ENCODE assay signal across 8 cellular contexts in the genomic region with DNA sequence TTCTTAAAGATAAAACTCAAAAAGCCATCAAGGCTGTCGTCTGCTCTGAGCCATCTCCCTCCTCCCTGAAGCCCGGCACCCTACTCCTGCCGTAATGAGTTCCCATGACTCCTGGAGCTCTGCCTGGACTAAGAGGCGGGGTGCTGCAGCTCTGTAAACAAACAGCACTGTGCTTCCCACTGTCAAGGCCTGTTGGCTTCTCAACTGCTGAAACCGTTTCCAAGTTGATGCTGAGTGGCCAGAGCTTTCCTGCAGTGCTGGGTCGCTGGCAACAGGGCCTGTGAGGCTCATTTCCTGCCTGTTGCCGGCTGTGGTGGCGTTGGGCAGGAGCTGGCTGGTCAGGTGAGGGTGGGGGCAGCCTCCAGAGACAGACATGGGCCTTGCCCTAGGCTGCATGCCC. TPM values are rescaled to one million over a fixed set of nuclear protein-coding genes. Genes with fewer than 3 reads are reported as not detected.
DNase-seq lines count a peak whose midpoint lies in the region; ATAC-seq and TF ChIP-seq lines count a peak whose summit lies in the region.

No MANE protein-coding gene starts in this region.

- peaks cover 15% of the 10 kb centered on the region for H3K36me3 Mint-ChIP-seq in activated CD4-positive, alpha-beta T cell treated with anti-CD3 and anti-CD28 coated beads, Interleukin-2, amount 10 ng/mL, durations not matched to agents 24 days and 14 days (ENCODE audit: low read depth)
- peaks cover 12% of the 10 kb centered on the region for H3K36me3 Mint-ChIP-seq in Calu3 (ENCODE audit: insufficient read depth, unreplicated experiment)

- TF ChIP-seq CTCF in brain microvascular endothelial cell (IDR thresholded peaks at IDR 0.05; ENCODE audit: low read depth, low read length, missing control alignments): no peak
- TF ChIP-seq CTCF in right lobe of liver (IDR thresholded peaks at IDR 0.05): no peak
- no peak for TF ChIP-seq CTCF in upper lobe of left lung (IDR thresholded peaks at IDR 0.05)
- no peak for TF ChIP-seq CTCF in Calu3 (IDR thresholded peaks at IDR 0.05; ENCODE audit: unreplicated experiment)
- no peak for TF ChIP-seq CTCF in WERI-Rb-1 (IDR thresholded peaks at IDR 0.05; ENCODE audit: low read depth, low read length)

- H3K4me1 ChIP-seq in right lobe of liver (peaks cover 0 to 43% (median 20%) of the 10 kb centered on the region in 4 donors), upper lobe of left lung (peaks cover 41 to 49% (median 46%) of the 10 kb centered on the region in 4 donors)

- BruUV-seq in Calu3 (replicated peaks; lab: Mats Ljungman, UMichigan): no TSS peak

- no peaks in the 10 kb centered on the region for H3K27me3 Mint-ChIP-seq in activated CD4-positive, alpha-beta T cell treated with anti-CD3 and anti-CD28 coated beads, Interleukin-2, amount 10 ng/mL, durations not matched to agents 24 days and 14 days
- H3K27me3 Mint-ChIP-seq in Calu3 (ENCODE audit: unreplicated experiment): no peaks in the 10 kb centered on the region

- DNase-seq in activated CD4-positive, alpha-beta T cell treated with anti-CD3 and anti-CD28 coated beads, Interleukin-2, amount 10 ng/mL, durations not matched to agents 24 days and 14 days: no peak
- DNase-seq in activated CD4-positive, alpha-beta T cell treated with anti-CD3 and anti-CD28 coated beads, Interleukin-2, amount 50 U/mL, for 48 hours: no peak
- DNase-seq in brain microvascular endothelial cell (peak; percentile 82), right lobe of liver (peak; percentile 78 to 95 (median 88)), upper lobe of left lung (peak in 1 of 2 donors; percentile 87), Calu3 (no peak), WERI-Rb-1 (no peak)

- H3K9me3 ChIP-seq in right lobe of liver: no peaks in the 10 kb centered on the region
- no peaks in the 10 kb centered on the region for H3K9me3 ChIP-seq in upper lobe of left lung
- no peaks in the 10 kb centered on the region for H3K9me3 ChIP-seq in WERI-Rb-1 (ENCODE audit: severe bottlenecking)

- H3K4me1 Mint-ChIP-seq in activated CD4-positive, alpha-beta T cell treated with anti-CD3 and anti-CD28 coated beads, Interleukin-2, amount 10 ng/mL, durations not matched to agents 24 days and 14 days: peaks cover 20% of the 10 kb centered on the region
- H3K4me1 Mint-ChIP-seq in Calu3 (ENCODE audit: low read depth, unreplicated experiment): peaks cover 17% of the 10 kb centered on the region

- intact Hi-C loops in activated CD4-positive, alpha-beta T cell treated with anti-CD3 and anti-CD28 coated beads, Interleukin-2, amount 10 ng/mL, durations not matched to agents 24 days and 14 days (cut with micrococcal nuclease): loop anchor here (10.0 kb wide), 1 partner anchor 380 kb away; no protein-coding TSS in a partner anchor
- intact Hi-C loops in right lobe of liver (cut with DNase I) (no loop called here), Calu3 (cut with micrococcal nuclease; ENCODE audit: unreplicated experiment) (loop anchor here (10.0 kb wide), 1 partner anchor 110 kb away; the partner anchor contains the start of gene UBA52)

- in situ Hi-C loops in brain microvascular endothelial cell (cut with HindIII; ENCODE audit: low pct_ligation_motif_present, low sequenced_read_pairs): no loop called here

- no peak for TF ChIP-seq EP300 in upper lobe of left lung (IDR thresholded peaks at IDR 0.05)

- no peak overlapping the region for H3K4me3 Mint-ChIP-seq in activated CD4-positive, alpha-beta T cell treated with anti-CD3 and anti-CD28 coated beads, Interleukin-2, amount 10 ng/mL, durations not matched to agents 24 days and 14 days
- no peak overlapping the region for H3K4me3 Mint-ChIP-seq in Calu3 (ENCODE audit: low read depth, unreplicated experiment)

- H3K27ac Mint-ChIP-seq in activated CD4-positive, alpha-beta T cell treated with anti-CD3 and anti-CD28 coated beads, Interleukin-2, amount 10 ng/mL, durations not matched to agents 24 days and 14 days: peak overlapping the region; percentile 13
- no peak overlapping the region for H3K27ac Mint-ChIP-seq in Calu3 (ENCODE audit: unreplicated experiment)

- H3K27ac ChIP-seq in brain microvascular endothelial cell (peak overlapping the region; percentile 36), right lobe of liver (peak overlapping the region; percentile 11 to 70 (median 47)), upper lobe of left lung (peak overlapping the region; percentile 56 to 83 (median 66)), WERI-Rb-1 (no peak overlapping the region)

- CTCF ChIA-PET in Calu3 (lab: Charles Lee): no interaction called here

- no peak overlapping the region for H3K4me3 ChIP-seq in brain microvascular endothelial cell (ENCODE audit: low read depth, low read length)
- H3K4me3 ChIP-seq in right lobe of liver: no peak overlapping the region
- H3K4me3 ChIP-seq in upper lobe of left lung: no peak overlapping the region
- no peak overlapping the region for H3K4me3 ChIP-seq in WERI-Rb-1 (ENCODE audit: low read depth, low read length)

- H3K27me3 ChIP-seq in brain microvascular endothelial cell (replicated peaks) (no peaks in the 10 kb centered on the region), right lobe of liver (no peaks in the 10 kb centered on the region), upper lobe of left lung (no peaks in the 10 kb centered on the region), WERI-Rb-1 (ENCODE audit: insufficient read depth, low read depth, severe bottlenecking) (no peaks in the 10 kb centered on the region)

- TF ChIP-seq POLR2A in right lobe of liver (IDR thresholded peaks at IDR 0.05) (peak; percentile 22), upper lobe of left lung (IDR thresholded peaks at IDR 0.05) (no peak)

- H3K36me3 ChIP-seq in brain microvascular endothelial cell (replicated peaks): peaks cover 26% of the 10 kb centered on the region
- H3K36me3 ChIP-seq in right lobe of liver: peaks cover 3 to 22% (median 6%) of the 10 kb centered on the region in 4 donors
- H3K36me3 ChIP-seq in upper lobe of left lung: peaks cover 0 to 44% (median 27%) of the 10 kb centered on the region in 4 donors
- H3K36me3 ChIP-seq in WERI-Rb-1: peaks cover 19% of the 10 kb centered on the region

- peak; percentile 65 to 78 (median 74) for ATAC-seq in right lobe of liver
- ATAC-seq in upper lobe of left lung (ENCODE audit: low FRiP score in 2 of 2): peak; percentile 44 to 70
- no peak for ATAC-seq in HG02884 (IDR thresholded peaks at IDR 0.05; ENCODE audit: unreplicated experiment)

- 0% methylated on average over 3 of the region's 8 CpGs for WGBS in right lobe of liver (ENCODE audit: insufficient coverage, low coverage, low lambda C conversion rate, missing lambda C conversion rate)
- 3 to 12% methylated on average over 4 to 8 of the region's 8 CpGs for WGBS in upper lobe of left lung, 2 donors

- H3K9me3 Mint-ChIP-seq in activated CD4-positive, alpha-beta T cell treated with anti-CD3 and anti-CD28 coated beads, Interleukin-2, amount 10 ng/mL, durations not matched to agents 24 days and 14 days: no peaks in the 10 kb centered on the region
- H3K9me3 Mint-ChIP-seq in Calu3 (ENCODE audit: low read depth, unreplicated experiment): no peaks in the 10 kb centered on the region

RNA-seq across cellular contexts. Expression of gene ISYNA1, which starts 26.7 kb away (rescaled TPM):
- total RNA-seq in activated CD4-positive, alpha-beta T cell treated with anti-CD3 and anti-CD28 coated beads, Interleukin-2, amount 10 ng/mL, durations not matched to agents 24 days and 14 days: 9.9 and 10.9 TPM in 2 replicates
- 1 to 10 TPM; 6.5 to 8.3 (median 7.8) TPM for total RNA-seq in right lobe of liver
- 10 to 100 TPM; 14.5 to 55.5 (median 20.0) TPM for total RNA-seq in upper lobe of left lung
- total RNA-seq in Calu3 (2022): 94.9 and 114 TPM in 2 replicates

RNA-seq across cellular contexts. Expression of gene SSBP4, which starts 45.4 kb away (rescaled TPM):
- 154 TPM in 2 replicates for total RNA-seq in activated CD4-positive, alpha-beta T cell treated with anti-CD3 and anti-CD28 coated beads, Interleukin-2, amount 10 ng/mL, durations not matched to agents 24 days and 14 days
- 10 to 100 TPM; 12.8 to 23.9 (median 15.9) TPM for total RNA-seq in right lobe of liver
- 100 to 1,000 TPM in 1 of 6 donors, 10 to 100 TPM in 5; 52.0 to 157 (median 84.1) TPM for total RNA-seq in upper lobe of left lung
- total RNA-seq in Calu3 (2022): 38.8 and 51.5 TPM in 2 replicates

RNA-seq across cellular contexts. Expression of gene ELL, which starts 57.2 kb away (rescaled TPM):
- 25.5 and 27.8 TPM in 2 replicates for total RNA-seq in activated CD4-positive, alpha-beta T cell treated with anti-CD3 and anti-CD28 coated beads, Interleukin-2, amount 10 ng/mL, durations not matched to agents 24 days and 14 days
- total RNA-seq in right lobe of liver: 10 to 100 TPM in 2 of 6 experiments, 1 to 10 TPM in 4; 5.3 to 11.9 (median 8.6) TPM
- 10 to 100 TPM; 19.8 to 66.0 (median 22.4) TPM for total RNA-seq in upper lobe of left lung
- total RNA-seq in Calu3 (2022): 11.0 and 12.5 TPM in 2 replicates

Comparison
In these comparisons a context has a peak if more than half of its experiments do, and no peak if none do; other contexts are left out.
1. DNase-seq: peak in brain microvascular endothelial cell (single experiment) and right lobe of liver (3 of 3); none in activated CD4-positive, alpha-beta T cell treated with anti-CD3 and anti-CD28 coated beads, Interleukin-2, amount 10 ng/mL, durations not matched to agents 24 days and 14 days (single experiment), activated CD4-positive, alpha-beta T cell treated with anti-CD3 and anti-CD28 coated beads, Interleukin-2, amount 50 U/mL, for 48 hours (0 of 2), Calu3 (single experiment) and WERI-Rb-1 (single experiment).
2. intact Hi-C loops: an anchor here in activated CD4-positive, alpha-beta T cell treated with anti-CD3 and anti-CD28 coated beads, Interleukin-2, amount 10 ng/mL, durations not matched to agents 24 days and 14 days (10.0 kb wide) and Calu3 (10.0 kb wide); none called in right lobe of liver.